ENCODE assay signal across 11 cellular contexts in the genomic region with DNA sequence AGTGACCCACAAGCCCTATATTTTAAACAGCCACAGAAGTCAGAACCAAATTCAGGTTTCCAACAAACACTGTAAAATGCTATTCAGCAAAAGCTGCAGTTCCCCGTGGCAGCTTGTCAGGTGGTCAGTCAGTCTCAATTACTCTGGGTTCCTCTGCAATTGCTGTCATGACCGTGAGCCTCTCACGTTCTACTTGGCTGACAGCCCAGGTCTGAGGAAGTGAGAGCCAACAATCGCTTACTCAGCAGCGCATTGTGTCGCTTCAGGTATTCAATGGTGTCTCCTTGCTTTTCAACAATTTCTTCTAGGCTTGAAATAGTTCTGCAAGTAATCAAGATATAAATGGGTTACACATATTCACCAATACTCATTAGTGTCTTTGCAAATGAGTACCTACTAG. TPM values are rescaled to one million over a fixed set of nuclear protein-coding genes. Genes with fewer than 3 reads are reported as not detected.
DNase-seq lines count a peak whose midpoint lies in the region; ATAC-seq and TF ChIP-seq lines count a peak whose summit lies in the region.
"Had no signal": no experiment of that assay in that cellular context is flagged by ENCODE, and none has a peak within 500 bp of the region (broad histone marks: within the 10 kb centered on the region; RNA-seq: fewer than 3 reads in every experiment).

No MANE protein-coding gene starts in this region.

- H3K4me1 ChIP-seq in ovary (ENCODE audit: insufficient read depth), result no peaks in the 10 kb centered on the region
- H3K4me1 ChIP-seq: sigmoid colon had no signal

- intact Hi-C loops in ovary (cut with DNase I), result no loop called here

- H3K27ac ChIP-seq in ovary, result no peak overlapping the region
- H3K27ac ChIP-seq: sigmoid colon had no signal

- no peaks in the 10 kb centered on the region for H3K36me3 ChIP-seq in ovary

- TF ChIP-seq POLR2A in ovary (IDR thresholded peaks at IDR 0.05), result no peak

- TF ChIP-seq EP300 in ovary (IDR thresholded peaks at IDR 0.05), result no peak

- DNase-seq in NCI-H2107 treated with DMSO at 0.1 percent for 48 hours (lab: John Stamatoyannopoulos, UW; ENCODE audit: unreplicated experiment), result peak; percentile 17
- DNase-seq in choroid plexus epithelial cell (ENCODE audit: low read depth), result peak; percentile 80
- DNase-seq in mucosa of gallbladder (ENCODE audit: low spot score), result peak; percentile 38
- no peak for DNase-seq in NCI-H146 treated with DMSO at 0.1 percent for 48 hours (lab: John Stamatoyannopoulos, UW; ENCODE audit: unreplicated experiment)
- no peak for DNase-seq in superior temporal gyrus (ENCODE audit: extremely low spot score)
- no peak for DNase-seq in ovary
- DNase-seq: activated naive CD4-positive, alpha-beta T cell treated with anti-CD3 and anti-CD28 coated beads, Interleukin-2, amount 50 U/mL, for 16 hours; sigmoid colon had no signal

- TF ChIP-seq CTCF in choroid plexus epithelial cell (conservative IDR thresholded peaks at IDR 0.05; ENCODE audit: low read depth, low read length) (no peak), ovary (IDR thresholded peaks at IDR 0.05) (no peak)

- peak; percentile 82 for ATAC-seq in GM21786 (IDR thresholded peaks at IDR 0.05; ENCODE audit: unreplicated experiment)
- ATAC-seq in HG02840 (IDR thresholded peaks at IDR 0.05; ENCODE audit: low FRiP score, unreplicated experiment), result no peak

- WGBS in ovary, 3 donors, result 32 to 45% (median 36%) methylated on average over 6 of the region's 6 CpGs

- H3K9me3 ChIP-seq in ovary, result no peaks in the 10 kb centered on the region
- H3K9me3 ChIP-seq: sigmoid colon had no signal

- no peaks in the 10 kb centered on the region for H3K27me3 ChIP-seq in ovary
- H3K27me3 ChIP-seq: sigmoid colon had no signal

- H3K4me3 ChIP-seq in choroid plexus epithelial cell (ENCODE audit: low read depth, low read length) (no peak overlapping the region), ovary (no peak overlapping the region)
- H3K4me3 ChIP-seq: sigmoid colon had no signal

RNA-seq across cellular contexts. Expression of gene TRIM75, which starts 25.8 kb away (rescaled TPM):
- not detected for total RNA-seq in mucosa of gallbladder
- not detected for total RNA-seq in ovary
- polyA plus RNA-seq in ovary, result not detected
- total RNA-seq: sigmoid colon; T-helper 1 cell treated with Interleukin-12 subunit alpha and Interleukin-12 subunit beta and Interleukin-4 antibody, amounts not matched to agents 30 ng/mL and 1 ng/mL, for 36 hours had no signal
- polyA plus RNA-seq: sigmoid colon had no signal

RNA-seq across cellular contexts. Expression of gene TMEM192, which starts 33.2 kb away (rescaled TPM):
- total RNA-seq in mucosa of gallbladder, result 17.2 TPM
- 10 to 100 TPM; 16.7 to 35.2 (median 25.3) TPM for total RNA-seq in ovary
- polyA plus RNA-seq in ovary, result 10 to 100 TPM; 22.1 to 40.8 TPM

RNA-seq across cellular contexts. Expression of gene TRIM60, which starts 47.7 kb away (rescaled TPM):
- total RNA-seq in mucosa of gallbladder, result not detected
- not detected for total RNA-seq in ovary
- not detected for polyA plus RNA-seq in ovary
- total RNA-seq: sigmoid colon; T-helper 1 cell treated with Interleukin-12 subunit alpha and Interleukin-12 subunit beta and Interleukin-4 antibody, amounts not matched to agents 30 ng/mL and 1 ng/mL, for 36 hours had no signal
- polyA plus RNA-seq: sigmoid colon had no signal

Comparison
In these comparisons a context has a peak if more than half of its experiments do, and no peak if none do; other contexts are left out.
1. DNase-seq: peak in NCI-H2107 treated with DMSO at 0.1 percent for 48 hours (single experiment), choroid plexus epithelial cell (single experiment) and mucosa of gallbladder (single experiment); none in NCI-H146 treated with DMSO at 0.1 percent for 48 hours (single experiment), superior temporal gyrus (single experiment) and ovary (0 of 5).